ENCODE assay signal across 8 cellular contexts in the genomic region with DNA sequence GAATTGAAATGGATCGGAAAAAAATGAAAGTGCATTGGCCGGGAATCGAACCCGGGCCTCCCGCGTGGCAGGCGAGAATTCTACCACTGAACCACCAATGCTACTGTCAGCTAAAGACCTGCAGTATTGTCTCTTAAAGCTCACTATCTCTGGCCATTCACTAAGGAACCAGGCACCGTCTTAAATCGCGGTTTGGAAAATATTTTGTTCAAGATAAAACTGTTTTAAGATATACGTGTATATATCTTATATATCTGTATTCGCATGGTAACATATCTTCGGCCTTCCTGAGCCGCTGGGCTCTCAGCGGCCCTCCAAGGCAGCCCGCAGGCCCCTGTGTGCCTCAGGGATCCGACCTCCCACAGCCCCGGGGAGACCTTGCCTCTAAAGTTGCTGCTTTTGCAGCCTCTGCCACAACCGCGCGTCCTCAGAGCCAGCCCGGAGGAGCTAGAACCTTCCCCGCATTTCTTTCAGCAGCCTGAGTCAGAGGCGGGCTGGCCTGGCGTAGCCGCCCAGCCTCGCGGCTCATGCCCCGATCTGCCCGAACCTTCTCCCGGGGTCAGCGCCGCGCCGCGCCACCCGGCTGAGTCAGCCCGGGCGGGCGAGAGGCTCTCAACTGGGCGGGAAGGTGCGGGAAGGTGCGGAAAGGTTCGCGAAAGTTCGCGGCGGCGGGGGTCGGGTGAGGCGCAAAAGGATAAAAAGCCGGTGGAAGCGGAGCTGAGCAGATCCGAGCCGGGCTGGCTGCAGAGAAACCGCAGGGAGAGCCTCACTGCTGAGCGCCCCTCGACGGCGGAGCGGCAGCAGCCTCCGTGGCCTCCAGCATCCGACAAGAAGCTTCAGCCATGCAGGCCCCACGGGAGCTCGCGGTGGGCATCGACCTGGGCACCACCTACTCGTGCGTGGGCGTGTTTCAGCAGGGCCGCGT. TPM values are rescaled to one million over a fixed set of nuclear protein-coding genes. Genes with fewer than 3 reads are reported as not detected.
DNase-seq lines count a peak whose midpoint lies in the region; ATAC-seq and TF ChIP-seq lines count a peak whose summit lies in the region.
"Not testable (repeated sequence)": the region's sequence is repeated elsewhere in the genome, so short reads cannot be mapped to it uniquely, and the experiment has no call there.

A gene (plus strand): TSS at position 724 of the 925 bp plus-strand sequence. CDS start 119 bp downstream, at position 843.

- H3K27me3 Mint-ChIP-seq in activated naive CD4-positive, alpha-beta T cell treated with anti-CD3 and anti-CD28 coated beads, Interleukin-2, amount 10 ng/mL, durations not matched to agents 7 days and 5 days = peaks cover 55% of the 10 kb centered on the region
- peaks cover 72% of the 10 kb centered on the region for H3K27me3 Mint-ChIP-seq in nephron progenitor cell (ENCODE audit: low read depth, poor library complexity)

- CTCF ChIA-PET in HCT116 (lab: Charles Lee) = not testable (repeated sequence)
- CTCF ChIA-PET in activated naive CD4-positive, alpha-beta T cell treated with anti-CD3 and anti-CD28 coated beads, Interleukin-2, amount 10 ng/mL, durations not matched to agents 7 days and 5 days (lab: Charles Lee) = interaction anchor here (1.6 kb wide), 1 partner anchor 37 kb away, joined by 4 read pairs; no protein-coding TSS in a partner anchor

- DNase-seq in HCT116 (ENCODE audit: low read depth, low spot score) (peak; percentile 61), NB4 (ENCODE audit: low read depth) (peak; percentile 84), SKM-1 treated with dmso at 0.1 percent for 144 hours (lab: John Stamatoyannopoulos, UW; ENCODE audit: unreplicated experiment) (peak; percentile 70), foreskin keratinocyte (peak; percentile 57 to 76), nephron progenitor cell (peak; percentile 74)
- DNase-seq in activated naive CD4-positive, alpha-beta T cell treated with anti-CD3 and anti-CD28 coated beads, Interleukin-2, amount 10 ng/mL, durations not matched to agents 7 days and 5 days = peak; percentile 70
- DNase-seq in stimulated activated naive CD4-positive, alpha-beta T cell (lab: John Stamatoyannopoulos, UW) = peak; percentile 58 to 92 (median 77)

- H3K9ac ChIP-seq in HCT116 (ENCODE audit: low read length) = peak within 1 kb of the TSS; percentile 38

- H3K4me1 Mint-ChIP-seq in activated naive CD4-positive, alpha-beta T cell treated with anti-CD3 and anti-CD28 coated beads, Interleukin-2, amount 10 ng/mL, durations not matched to agents 7 days and 5 days = peaks cover 13% of the 10 kb centered on the region
- H3K4me1 Mint-ChIP-seq in nephron progenitor cell = not testable (repeated sequence)

- not testable (repeated sequence) for H3F3A ChIP-seq in DOHH2 (ENCODE audit: control insufficient read depth, insufficient read depth)

- H3K4me3 ChIP-seq in DOHH2 (ENCODE audit: low read length) = peak within 1 kb of the TSS; percentile 87
- peak within 1 kb of the TSS; percentile 37 to 51 for H3K4me3 ChIP-seq in HCT116 (replicated peaks in 1 of 2; ENCODE audit: low read depth in 1 of 2, low read length in 2 of 2)
- H3K4me3 ChIP-seq in NB4 (ENCODE audit: low read depth, low read length) = peak within 1 kb of the TSS; percentile 64

- H3K79me2 ChIP-seq in DOHH2 (ENCODE audit: control insufficient read depth, low read length); HCT116 (ENCODE audit: insufficient read depth, low read length): not testable (repeated sequence)

- not testable (repeated sequence) for H3K27me3 ChIP-seq in DOHH2 (ENCODE audit: control insufficient read depth, low read length); HCT116 (ENCODE audit: insufficient read depth, low read length); foreskin keratinocyte

- H3K9me3 ChIP-seq in DOHH2 (ENCODE audit: control insufficient read depth, insufficient read depth, low read length); HCT116 (ENCODE audit: control insufficient read depth in 1 of 2, insufficient read depth in 1 of 2, low read depth in 1 of 2, low read length in 2 of 2): not testable (repeated sequence)

- BruUV-seq in HCT116 (replicated peaks; lab: Mats Ljungman, UMichigan) = not testable (repeated sequence)

- TF ChIP-seq RAD21 in HCT116 (IDR thresholded peaks at IDR 0.05; ENCODE audit: low read depth) = not testable (repeated sequence)

- peak within 1 kb of the TSS; percentile 71 for H3K4me2 ChIP-seq in DOHH2 (ENCODE audit: low read length)
- H3K4me2 ChIP-seq in HCT116 (ENCODE audit: low read length) = peak within 1 kb of the TSS; percentile 80

- POLR2A ChIA-PET in HCT116 (lab: Charles Lee) = not testable (repeated sequence)

- not testable (repeated sequence) for H3K36me3 ChIP-seq in DOHH2 (ENCODE audit: control insufficient read depth, low read length); HCT116 (ENCODE audit: control insufficient read depth in 1 of 2, insufficient read depth in 2 of 2, low read length in 2 of 2)

- peak within 1 kb of the TSS; percentile 92 for H3K27ac Mint-ChIP-seq in activated naive CD4-positive, alpha-beta T cell treated with anti-CD3 and anti-CD28 coated beads, Interleukin-2, amount 10 ng/mL, durations not matched to agents 7 days and 5 days
- H3K27ac Mint-ChIP-seq in nephron progenitor cell = peak within 1 kb of the TSS; percentile 51

- not testable (repeated sequence) for H3K9me2 ChIP-seq in DOHH2 (replicated peaks; ENCODE audit: control insufficient read depth, low read length); HCT116 (ENCODE audit: insufficient read depth)

- not testable (repeated sequence) for H3K27ac ChIP-seq in DOHH2 (ENCODE audit: low read depth, low read length)
- peak within 1 kb of the TSS; percentile 51 for H3K27ac ChIP-seq in HCT116 (ENCODE audit: low read depth, low read length)
- H3K27ac ChIP-seq in foreskin keratinocyte = peak within 1 kb of the TSS; percentile 8

- not testable (repeated sequence) for H3K9me3 Mint-ChIP-seq in activated naive CD4-positive, alpha-beta T cell treated with anti-CD3 and anti-CD28 coated beads, Interleukin-2, amount 10 ng/mL, durations not matched to agents 7 days and 5 days; nephron progenitor cell

- intact Hi-C loops in HCT116 (cut with micrococcal nuclease) = not testable (repeated sequence)

- H3K36me3 Mint-ChIP-seq in activated naive CD4-positive, alpha-beta T cell treated with anti-CD3 and anti-CD28 coated beads, Interleukin-2, amount 10 ng/mL, durations not matched to agents 7 days and 5 days; nephron progenitor cell (ENCODE audit: low read depth): not testable (repeated sequence)

- peak within 1 kb of the TSS; percentile 98 for H2AFZ ChIP-seq in HCT116 (ENCODE audit: low read depth, low read length, poor library complexity, severe bottlenecking)

- ATAC-seq in HCT116 (peak; percentile 80), foreskin keratinocyte (peak; percentile 90)

- H4K20me1 ChIP-seq in DOHH2 (ENCODE audit: control insufficient read depth, insufficient read depth, low read depth, low read length); HCT116 (ENCODE audit: insufficient read depth): not testable (repeated sequence)

- H3K4me3 Mint-ChIP-seq in activated naive CD4-positive, alpha-beta T cell treated with anti-CD3 and anti-CD28 coated beads, Interleukin-2, amount 10 ng/mL, durations not matched to agents 7 days and 5 days = peak within 1 kb of the TSS; percentile 83
- peak within 1 kb of the TSS; percentile 89 for H3K4me3 Mint-ChIP-seq in nephron progenitor cell

- TF ChIP-seq POLR2A in HCT116 (IDR thresholded peaks at IDR 0.05; ENCODE audit: borderline replicate concordance, extremely low read depth, insufficient read depth, insufficient read length); NB4 (IDR thresholded peaks at IDR 0.05; ENCODE audit: extremely low read depth, insufficient read length): not testable (repeated sequence)

- not testable (repeated sequence) for TF ChIP-seq CTCF in DOHH2 (IDR thresholded peaks at IDR 0.05; ENCODE audit: low read depth, low read length, poor library complexity, severe bottlenecking); HCT116 (IDR thresholded peaks at IDR 0.05 in 2 of 3, conservative IDR thresholded peaks at IDR 0.05 in 1 of 3; ENCODE audit: borderline replicate concordance in 1 of 3, insufficient read depth in 1 of 3, low read depth in 2 of 3, low read length in 2 of 3); NB4 (IDR thresholded peaks at IDR 0.05; ENCODE audit: low read depth, low read length); foreskin keratinocyte (conservative IDR thresholded peaks at IDR 0.05); nephron progenitor cell (IDR thresholded peaks at IDR 0.05)

- RAD21 ChIA-PET in HCT116 (lab: Charles Lee; ENCODE audit: low non-redundant PET in 1 of 2, low total read pairs in 2 of 2, uncharacterized antibody in 2 of 2, unreplicated experiment in 2 of 2) = not testable (repeated sequence)

- H3K4me1 ChIP-seq in DOHH2 (ENCODE audit: control insufficient read depth, low read length); HCT116 (ENCODE audit: control insufficient read depth in 1 of 2, insufficient read depth in 2 of 2, low read length in 2 of 2); foreskin keratinocyte: not testable (repeated sequence)

TF ChIP-seq in HCT116, 20 proteins besides CTCF, POLR2A, EP300 and RAD21:
- TF ChIP-seq, protein P1, sequence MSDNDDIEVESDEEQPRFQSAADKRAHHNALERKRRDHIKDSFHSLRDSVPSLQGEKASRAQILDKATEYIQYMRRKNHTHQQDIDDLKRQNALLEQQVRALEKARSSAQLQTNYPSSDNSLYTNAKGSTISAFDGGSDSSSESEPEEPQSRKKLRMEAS (IDR thresholded peaks at IDR 0.05) = peak; percentile 25; the same call in 1 of the 2 replicates
- TF ChIP-seq CBX3 (IDR thresholded peaks at IDR 0.05; ENCODE audit: low read depth) = peak; percentile 73; the same call in 1 of the 2 replicates
- TF ChIP-seq, protein P2, sequence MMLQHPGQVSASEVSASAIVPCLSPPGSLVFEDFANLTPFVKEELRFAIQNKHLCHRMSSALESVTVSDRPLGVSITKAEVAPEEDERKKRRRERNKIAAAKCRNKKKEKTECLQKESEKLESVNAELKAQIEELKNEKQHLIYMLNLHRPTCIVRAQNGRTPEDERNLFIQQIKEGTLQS (IDR thresholded peaks at IDR 0.05) = peak; percentile 98
- TF ChIP-seq YY1 (IDR thresholded peaks at IDR 0.05; ENCODE audit: extremely low read depth, insufficient replicate concordance, low read depth, low read length) = peak; percentile 9

RNA-seq across cellular contexts. Expression of the gene that starts here (rescaled TPM):
- total RNA-seq in HCT116 (2021; ENCODE audit: unreplicated experiment) (not detected), foreskin keratinocyte (0.28 and 0.37 TPM in 2 replicates)
- 0.06 TPM in 1 of 2 replicates, not detected in the other for polyA plus RNA-seq in HCT116 (2012)
- 0.16 and 0.29 TPM in 2 replicates for polyA plus RNA-seq in foreskin keratinocyte

Comparison
In these comparisons a context has a peak if more than half of its experiments do, and no peak if none do; other contexts are left out.
1. Peak in DNase-seq, ATAC-seq, H3K4me3 ChIP-seq, H3K27ac ChIP-seq, H3K9ac ChIP-seq and H3K4me2 ChIP-seq in HCT116; RNA of the gene not detected or under 1 TPM.
2. Peak in DNase-seq, ATAC-seq and H3K27ac ChIP-seq in foreskin keratinocyte; RNA of the gene not detected or under 1 TPM.